1 cellular context compared by ENCODE assay signal in genomic region chr1:1890506-1891348, GRCh38.
TF ChIP-seq lines count a peak whose summit lies in the region.

GNB1 (minus strand) TSS chr1:1891087; CDS start chr1:1825453, 65,634 bp downstream.

TF ChIP-seq in SK-N-SH, 30 proteins besides CTCF, POLR2A, EP300 and RAD21 (continued from another document):
- TF ChIP-seq, protein P1, sequence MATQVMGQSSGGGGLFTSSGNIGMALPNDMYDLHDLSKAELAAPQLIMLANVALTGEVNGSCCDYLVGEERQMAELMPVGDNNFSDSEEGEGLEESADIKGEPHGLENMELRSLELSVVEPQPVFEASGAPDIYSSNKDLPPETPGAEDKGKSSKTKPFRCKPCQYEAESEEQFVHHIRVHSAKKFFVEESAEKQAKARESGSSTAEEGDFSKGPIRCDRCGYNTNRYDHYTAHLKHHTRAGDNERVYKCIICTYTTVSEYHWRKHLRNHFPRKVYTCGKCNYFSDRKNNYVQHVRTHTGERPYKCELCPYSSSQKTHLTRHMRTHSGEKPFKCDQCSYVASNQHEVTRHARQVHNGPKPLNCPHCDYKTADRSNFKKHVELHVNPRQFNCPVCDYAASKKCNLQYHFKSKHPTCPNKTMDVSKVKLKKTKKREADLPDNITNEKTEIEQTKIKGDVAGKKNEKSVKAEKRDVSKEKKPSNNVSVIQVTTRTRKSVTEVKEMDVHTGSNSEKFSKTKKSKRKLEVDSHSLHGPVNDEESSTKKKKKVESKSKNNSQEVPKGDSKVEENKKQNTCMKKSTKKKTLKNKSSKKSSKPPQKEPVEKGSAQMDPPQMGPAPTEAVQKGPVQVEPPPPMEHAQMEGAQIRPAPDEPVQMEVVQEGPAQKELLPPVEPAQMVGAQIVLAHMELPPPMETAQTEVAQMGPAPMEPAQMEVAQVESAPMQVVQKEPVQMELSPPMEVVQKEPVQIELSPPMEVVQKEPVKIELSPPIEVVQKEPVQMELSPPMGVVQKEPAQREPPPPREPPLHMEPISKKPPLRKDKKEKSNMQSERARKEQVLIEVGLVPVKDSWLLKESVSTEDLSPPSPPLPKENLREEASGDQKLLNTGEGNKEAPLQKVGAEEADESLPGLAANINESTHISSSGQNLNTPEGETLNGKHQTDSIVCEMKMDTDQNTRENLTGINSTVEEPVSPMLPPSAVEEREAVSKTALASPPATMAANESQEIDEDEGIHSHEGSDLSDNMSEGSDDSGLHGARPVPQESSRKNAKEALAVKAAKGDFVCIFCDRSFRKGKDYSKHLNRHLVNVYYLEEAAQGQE (IDR thresholded peaks at IDR 0.05; ENCODE audit: low read depth, low read length), result 0 out of 2 replicates have a peak, but pooled peaks have one; percentile 30
- no peak for TF ChIP-seq USF1 (IDR thresholded peaks at IDR 0.05; ENCODE audit: borderline replicate concordance, low read depth)
- TF ChIP-seq EZH2phosphoT487 (IDR thresholded peaks at IDR 0.05; ENCODE audit: borderline replicate concordance, low read depth), result no peak
- TF ChIP-seq FOXM1 (IDR thresholded peaks at IDR 0.05; ENCODE audit: low read depth), result no peak
- TF ChIP-seq JUND (IDR thresholded peaks at IDR 0.05), result no peak
- no peak for TF ChIP-seq TEAD4 (IDR thresholded peaks at IDR 0.05; ENCODE audit: borderline replicate concordance, insufficient read depth)
- TF ChIP-seq GABPA (IDR thresholded peaks at IDR 0.05; ENCODE audit: low read depth), result no peak
- peak; percentile 52 for TF ChIP-seq NRF1 (IDR thresholded peaks at IDR 0.05; ENCODE audit: low read depth, low read length)
